13 cellular contexts compared by ENCODE assay signal in the genomic region with DNA sequence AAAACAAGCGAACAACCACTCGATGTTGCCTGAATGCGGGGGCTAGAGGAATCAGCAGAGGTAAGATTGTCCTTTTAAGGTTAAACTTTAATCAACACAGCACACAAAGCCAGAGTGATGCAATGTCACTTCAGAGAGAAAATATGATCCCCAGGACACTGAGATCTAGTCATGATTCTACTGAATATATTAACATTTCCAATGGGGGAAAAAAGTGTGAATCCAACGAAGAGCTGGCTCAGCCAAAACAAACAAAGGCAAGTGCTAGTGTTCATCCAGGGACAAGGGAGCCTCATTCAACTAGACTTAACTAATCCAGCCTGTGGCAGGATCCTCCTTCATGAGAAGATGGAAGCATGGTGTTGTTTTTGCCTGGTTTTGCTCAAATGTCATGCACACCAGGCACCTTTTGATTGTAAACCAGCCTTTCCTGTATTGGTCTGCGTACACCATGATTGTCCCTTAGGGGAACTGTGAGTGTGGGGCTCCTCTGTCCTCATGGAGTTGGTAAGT. TPM values are rescaled to one million over a fixed set of nuclear protein-coding genes. Genes with fewer than 3 reads are reported as not detected.
DNase-seq lines count a peak whose midpoint lies in the region; ATAC-seq and TF ChIP-seq lines count a peak whose summit lies in the region.
"Had no signal": no experiment of that assay in that cellular context is flagged by ENCODE, and none has a peak within 500 bp of the region (broad histone marks: within the 10 kb centered on the region; RNA-seq: fewer than 3 reads in every experiment).

No MANE protein-coding gene starts in this region.

- H3K4me3 ChIP-seq in aorta (ENCODE audit: low read length in 2 of 2), result no peak overlapping the region
- H3K4me3 ChIP-seq: heart left ventricle had no signal

- H3K9me3 ChIP-seq in aorta (ENCODE audit: control insufficient read depth, low read length), result no peaks in the 10 kb centered on the region
- H3K9me3 ChIP-seq: heart left ventricle had no signal

- H3K4me1 Mint-ChIP-seq in nephron progenitor cell, result peaks cover 15% of the 10 kb centered on the region
- H3K4me1 Mint-ChIP-seq: activated naive CD4-positive, alpha-beta T cell treated with anti-CD3 and anti-CD28 coated beads, Interleukin-2, amount 10 ng/mL, durations not matched to agents 7 days and 5 days had no signal

- H3K27me3 ChIP-seq in aorta (ENCODE audit: control insufficient read depth in 1 of 2, insufficient read depth in 2 of 2, low read length in 1 of 2), result no peaks in the 10 kb centered on the region
- H3K27me3 ChIP-seq: heart left ventricle had no signal

- H3K4me3 Mint-ChIP-seq in nephron progenitor cell, result no peak overlapping the region
- H3K4me3 Mint-ChIP-seq: activated naive CD4-positive, alpha-beta T cell treated with anti-CD3 and anti-CD28 coated beads, Interleukin-2, amount 10 ng/mL, durations not matched to agents 7 days and 5 days had no signal

- peaks cover 3% of the 10 kb centered on the region for H3K27me3 Mint-ChIP-seq in nephron progenitor cell (ENCODE audit: low read depth, poor library complexity)

- DNase-seq in NCI-H2107 treated with DMSO at 0.1 percent for 48 hours (lab: John Stamatoyannopoulos, UW; ENCODE audit: unreplicated experiment) (peak; percentile 42), NCI-H2107 (lab: John Stamatoyannopoulos, UW) (no peak), OCI-M1 (lab: John Stamatoyannopoulos, UW) (peak; percentile 6), iris pigment epithelial cell (ENCODE audit: low read depth) (peak; percentile 63), aorta (no peak), hypothalamus (lab: John Stamatoyannopoulos, UW) (no peak), nephron progenitor cell (no peak), GM19240 (ENCODE audit: insufficient read length, low spot score) (no peak)
- DNase-seq: activated CD4-positive, alpha-beta T cell treated with anti-CD3 and anti-CD28 coated beads, Interleukin-2, amount 50 U/mL, for 48 hours; activated naive CD4-positive, alpha-beta T cell treated with anti-CD3 and anti-CD28 coated beads, Interleukin-2, amount 10 ng/mL, durations not matched to agents 7 days and 5 days; heart left ventricle; NCI-H82; small intestine had no signal

- no peak overlapping the region for H3K27ac ChIP-seq in aorta (ENCODE audit: low read depth in 1 of 2, low read length in 2 of 2)
- H3K27ac ChIP-seq: heart left ventricle had no signal

- H3K27ac Mint-ChIP-seq in nephron progenitor cell, result no peak overlapping the region
- H3K27ac Mint-ChIP-seq: activated naive CD4-positive, alpha-beta T cell treated with anti-CD3 and anti-CD28 coated beads, Interleukin-2, amount 10 ng/mL, durations not matched to agents 7 days and 5 days had no signal

- H3K4me1 ChIP-seq in aorta (ENCODE audit: control insufficient read depth in 1 of 2, insufficient read depth in 2 of 2, low read length in 2 of 2), result no peaks in the 10 kb centered on the region

- 76 to 84% methylated on average over 5 of the region's 5 CpGs for WGBS in aorta, 2 donors

- no peaks in the 10 kb centered on the region for H3K9me3 Mint-ChIP-seq in nephron progenitor cell
- H3K9me3 Mint-ChIP-seq: activated naive CD4-positive, alpha-beta T cell treated with anti-CD3 and anti-CD28 coated beads, Interleukin-2, amount 10 ng/mL, durations not matched to agents 7 days and 5 days had no signal

- TF ChIP-seq CTCF in nephron progenitor cell (IDR thresholded peaks at IDR 0.05), result no peak

- peaks cover 25% of the 10 kb centered on the region for H3K36me3 Mint-ChIP-seq in nephron progenitor cell (ENCODE audit: low read depth)
- H3K36me3 Mint-ChIP-seq: activated naive CD4-positive, alpha-beta T cell treated with anti-CD3 and anti-CD28 coated beads, Interleukin-2, amount 10 ng/mL, durations not matched to agents 7 days and 5 days had no signal

- ATAC-seq in aorta (ENCODE audit: low FRiP score), result peak; percentile 61
- ATAC-seq: heart left ventricle had no signal

- no peaks in the 10 kb centered on the region for H3K36me3 ChIP-seq in aorta (ENCODE audit: control insufficient read depth in 1 of 2, insufficient read depth in 2 of 2, low read length in 1 of 2)
- H3K36me3 ChIP-seq: heart left ventricle had no signal

- intact Hi-C loops in aorta (cut with DNase I), result no loop called here

RNA-seq across cellular contexts. Expression of a gene that starts 35.8 kb away (rescaled TPM):
- total RNA-seq in aorta, result 1 to 10 TPM; 2.6 to 3.9 TPM
- polyA plus RNA-seq in aorta, result 1 to 10 TPM; 2.1 to 5.6 TPM

RNA-seq across cellular contexts. Expression of a gene that starts 40.5 kb away (rescaled TPM):
- total RNA-seq in aorta, result 10 to 100 TPM; 30.1 to 35.5 TPM
- under 1 TPM; under 0.01 to 0.08 TPM for polyA plus RNA-seq in aorta

Comparison
In these comparisons a context has a peak if more than half of its experiments do, and no peak if none do; other contexts are left out.
1. DNase-seq: peak in NCI-H2107 treated with DMSO at 0.1 percent for 48 hours (single experiment), OCI-M1 (single experiment) and iris pigment epithelial cell (single experiment); none in NCI-H2107 (single experiment), aorta (0 of 2), hypothalamus (0 of 51), nephron progenitor cell (single experiment) and GM19240 (single experiment).